Comparison of ENCODE assay signal across 23 cellular contexts in genomic region chr4:144820115-144820514, GRCh38.
A peak's percentile ranks its signal among the peaks of the same experiment; 100 is the strongest.
DNase-seq lines count a peak whose midpoint lies in the region; ATAC-seq and TF ChIP-seq lines count a peak whose summit lies in the region.
"Had no signal": no experiment of that assay in that cellular context is flagged by ENCODE, and none has a peak within 500 bp of the region (broad histone marks: within the 10 kb centered on the region; RNA-seq: fewer than 3 reads in every experiment).

No MANE protein-coding gene starts in this region.

- H3K4me3 Mint-ChIP-seq in naive thymus-derived CD8-positive, alpha-beta T cell, result no peak overlapping the region
- H3K4me3 Mint-ChIP-seq: activated CD8-positive, alpha-beta memory T cell treated with anti-CD3 and anti-CD28 coated beads, Interleukin-2, amount 10 ng/mL, durations not matched to agents 7 days and 5 days; GM23338 had no signal

- POLR2A ChIA-PET in naive thymus-derived CD8-positive, alpha-beta T cell (lab: Charles Lee), result no interaction called here

- H3K27ac Mint-ChIP-seq in naive thymus-derived CD8-positive, alpha-beta T cell, result no peak overlapping the region
- H3K27ac Mint-ChIP-seq: activated CD8-positive, alpha-beta memory T cell treated with anti-CD3 and anti-CD28 coated beads, Interleukin-2, amount 10 ng/mL, durations not matched to agents 7 days and 5 days; GM23338 had no signal

- ATAC-seq in naive thymus-derived CD8-positive, alpha-beta T cell, result no peak
- ATAC-seq in GM18907 (IDR thresholded peaks at IDR 0.05; ENCODE audit: unreplicated experiment), result no peak
- ATAC-seq: activated CD8-positive, alpha-beta memory T cell treated with anti-CD3 and anti-CD28 coated beads, Interleukin-2, amount 10 ng/mL, durations not matched to agents 7 days and 5 days; body of pancreas; GM23338 had no signal

- peaks cover 0 to 1% (median 0%) of the 10 kb centered on the region in 5 donors for H3K27me3 Mint-ChIP-seq in naive thymus-derived CD8-positive, alpha-beta T cell
- H3K27me3 Mint-ChIP-seq: activated CD8-positive, alpha-beta memory T cell treated with anti-CD3 and anti-CD28 coated beads, Interleukin-2, amount 10 ng/mL, durations not matched to agents 7 days and 5 days had no signal

- TF ChIP-seq CTCF in cardiac fibroblast (IDR thresholded peaks at IDR 0.05; ENCODE audit: low read depth, low read length), result no peak

- no peaks in the 10 kb centered on the region for H3K4me1 Mint-ChIP-seq in naive thymus-derived CD8-positive, alpha-beta T cell
- H3K4me1 Mint-ChIP-seq: activated CD8-positive, alpha-beta memory T cell treated with anti-CD3 and anti-CD28 coated beads, Interleukin-2, amount 10 ng/mL, durations not matched to agents 7 days and 5 days; GM23338 had no signal

- H3K36me3 Mint-ChIP-seq in naive thymus-derived CD8-positive, alpha-beta T cell, result no peaks in the 10 kb centered on the region
- H3K36me3 Mint-ChIP-seq: activated CD8-positive, alpha-beta memory T cell treated with anti-CD3 and anti-CD28 coated beads, Interleukin-2, amount 10 ng/mL, durations not matched to agents 7 days and 5 days had no signal

- H3K4me3 ChIP-seq in cardiac fibroblast (replicated peaks in 1 of 2; ENCODE audit: low read depth in 2 of 2, low read length in 2 of 2), result no peak overlapping the region
- H3K4me3 ChIP-seq: body of pancreas, GM23338, right atrium auricular region, stomach had no signal

- peaks cover 0 to 6% (median 3%) of the 10 kb centered on the region in 9 donors for H3K9me3 Mint-ChIP-seq in naive thymus-derived CD8-positive, alpha-beta T cell

- DNase-seq in AG08396 (ENCODE audit: low spot score), result peak; percentile 4
- peak; percentile 57 for DNase-seq in HS-27A (ENCODE audit: low read depth)
- peak; percentile 69 for DNase-seq in cardiac fibroblast (ENCODE audit: low read depth in 2 of 2)
- DNase-seq in kidney glomerular epithelial cell (lab: John Stamatoyannopoulos, UW), result peak; percentile 46
- DNase-seq in KG1 (lab: John Stamatoyannopoulos, UW), result no peak
- no peak for DNase-seq in hippocampal formation (lab: John Stamatoyannopoulos, UW)
- no peak for DNase-seq in naive thymus-derived CD8-positive, alpha-beta T cell
- DNase-seq: activated CD8-positive, alpha-beta memory T cell treated with anti-CD3 and anti-CD28 coated beads, Interleukin-2, amount 10 ng/mL, durations not matched to agents 7 days and 5 days; activated effector memory CD4-positive, alpha-beta T cell treated with anti-CD3 and anti-CD28 coated beads, Interleukin-2, amount 50 U/mL, for 16 hours; body of pancreas; Calu3; GF-D8; hypothalamus; left cardiac atrium; NCI-H1105; NCI-H526 treated with DMSO at 0.1 percent for 48 hours; nucleus accumbens; OCI-M1; SIG-M5; stomach had no signal

Comparison
In these comparisons a context has a peak if more than half of its experiments do, and no peak if none do; other contexts are left out.
1. DNase-seq: peak in AG08396 (single experiment), HS-27A (single experiment), cardiac fibroblast (2 of 2) and kidney glomerular epithelial cell (single experiment); none in KG1 (single experiment), hippocampal formation (0 of 2) and naive thymus-derived CD8-positive, alpha-beta T cell (0 of 10).